Comparison of ENCODE assay signal across 21 cellular contexts in the genomic region with DNA sequence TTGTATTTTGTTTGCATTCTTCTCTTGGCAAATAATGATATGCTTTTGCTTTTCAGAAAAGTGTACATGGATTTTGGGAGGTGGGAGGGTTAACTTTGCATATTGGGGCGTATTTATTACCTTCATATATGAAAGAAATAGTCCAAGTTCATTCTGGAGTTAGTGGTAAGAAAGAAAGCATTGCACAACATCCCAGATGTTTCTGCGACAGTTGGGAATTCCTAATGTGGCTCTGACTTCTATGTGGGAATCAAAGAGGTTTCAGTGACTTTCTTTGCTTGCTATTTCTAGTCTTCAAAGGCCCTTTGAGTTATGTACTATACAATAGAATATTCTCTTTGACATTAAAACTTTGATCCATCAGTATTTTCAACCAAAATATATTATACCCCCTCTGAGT.
DNase-seq lines count a peak whose midpoint lies in the region; ATAC-seq and TF ChIP-seq lines count a peak whose summit lies in the region.
"Had no signal": no experiment of that assay in that cellular context is flagged by ENCODE, and none has a peak within 500 bp of the region (broad histone marks: within the 10 kb centered on the region; RNA-seq: fewer than 3 reads in every experiment).

No MANE protein-coding gene starts in this region.

- in situ Hi-C loops in IMR-90 (cut with MboI; ENCODE audit: low sequenced_read_pairs): no loop called here

- H3K4me1 ChIP-seq in IMR-90 (ENCODE audit: control insufficient read depth, insufficient read depth, low read length): no peaks in the 10 kb centered on the region
- peaks cover 0 to 2% of the 10 kb centered on the region in 2 donors for H3K4me1 ChIP-seq in neuronal stem cell (ENCODE audit: control insufficient read depth in 2 of 2, insufficient read depth in 1 of 2, low read depth in 1 of 2, low read length in 2 of 2)
- H3K4me1 ChIP-seq: A549; BLaER1 treated with 17β-estradiol and CSF1 and Interleukin-3, amounts not matched to agents 10 nM and 100 nM; Peyer's patch; SJSA1 had no signal

- H2AK5ac ChIP-seq in IMR-90 (ENCODE audit: low read depth, low read length): no peak overlapping the region
- H2AK5ac ChIP-seq in neuronal stem cell (ENCODE audit: low read depth, low read length): no peak overlapping the region

- H3K4me2 ChIP-seq in IMR-90 (ENCODE audit: low read depth, low read length) (no peak overlapping the region), neuronal stem cell (ENCODE audit: insufficient read depth, low read length, poor library complexity, severe bottlenecking) (no peak overlapping the region)
- H3K4me2 ChIP-seq: A549; BLaER1 treated with 17β-estradiol and CSF1 and Interleukin-3, amounts not matched to agents 10 nM and 100 nM had no signal

- H3K56ac ChIP-seq in IMR-90 (ENCODE audit: extremely low read depth, insufficient read depth, low read length): no peak overlapping the region

- H3K9ac ChIP-seq in IMR-90 (ENCODE audit: low read depth, low read length) (no peak overlapping the region), neuronal stem cell (ENCODE audit: low read depth, low read length, poor library complexity) (no peak overlapping the region)
- H3K9ac ChIP-seq: BLaER1 treated with 17β-estradiol and CSF1 and Interleukin-3, amounts not matched to agents 10 nM and 100 nM had no signal

- H3K23ac ChIP-seq in IMR-90 (ENCODE audit: low read depth, low read length) (no peak overlapping the region), neuronal stem cell (ENCODE audit: low read depth, low read length, poor library complexity) (no peak overlapping the region)

- ATAC-seq in IMR-90 (ENCODE audit: low read depth): no peak
- ATAC-seq: A549; CD8-positive, alpha-beta T cell had no signal

- no peak overlapping the region for H2AFZ ChIP-seq in IMR-90 (replicated peaks; ENCODE audit: low read length, poor library complexity)
- no peak overlapping the region for H2AFZ ChIP-seq in neuronal stem cell (ENCODE audit: low read length)

- dilution Hi-C loops in IMR-90 (cut with HindIII; ENCODE audit: low sequenced_read_pairs, unreplicated experiment): no loop called here

- no peak overlapping the region for H4K5ac ChIP-seq in IMR-90 (ENCODE audit: low read depth, low read length)

- no peak overlapping the region for H2BK15ac ChIP-seq in IMR-90 (ENCODE audit: low read depth, low read length)
- H2BK15ac ChIP-seq in neuronal stem cell (ENCODE audit: low read length): no peak overlapping the region

- H2BK120ac ChIP-seq in IMR-90 (ENCODE audit: low read depth, low read length) (no peak overlapping the region), neuronal stem cell (ENCODE audit: low read depth, low read length) (no peak overlapping the region)

- CTCF ChIA-PET in IMR-90 (lab: Yijun Ruan, JAX): no interaction called here

- H3K9me1 ChIP-seq in IMR-90 (ENCODE audit: insufficient read depth, low read length): no peaks in the 10 kb centered on the region

- no peak for TF ChIP-seq RAD21 in IMR-90 (IDR thresholded peaks at IDR 0.05; ENCODE audit: low read length)

- BruUV-seq in IMR-90 (replicated peaks; lab: Mats Ljungman, UMichigan): no TSS peak

- peak; percentile 0 for DNase-seq in AG10803 (ENCODE audit: low read depth)
- no peak for DNase-seq in IMR-90
- peak; percentile 2 for DNase-seq in epithelial cell of esophagus (ENCODE audit: low read depth)
- DNase-seq in iris pigment epithelial cell (ENCODE audit: low read depth): peak; percentile 1
- DNase-seq in neuronal stem cell (ENCODE audit: low spot score): no peak
- no peak for DNase-seq in DMS153 (lab: John Stamatoyannopoulos, UW)
- no peak for DNase-seq in posterior vena cava (ENCODE audit: low spot score)
- DNase-seq: Calu3; CD8-positive, alpha-beta T cell; DMS79 treated with DMSO at 0.1 percent for 48 hours; HFFc6; Karpas-422; NCI-H1092 treated with DMSO at 0.1 percent for 48 hours; NCI-H146; NCI-H2029 treated with DMSO at 0.1 percent for 48 hours; NCI-H2171; NCI-H526 treated with DMSO at 0.1 percent for 48 hours; Peyer's patch had no signal

- H2BK5ac ChIP-seq in IMR-90 (ENCODE audit: low read depth, low read length, poor library complexity, severe bottlenecking): no peak overlapping the region
- H2BK5ac ChIP-seq in neuronal stem cell (ENCODE audit: low read length): no peak overlapping the region

- no peak overlapping the region for H2BK20ac ChIP-seq in IMR-90 (ENCODE audit: low read depth, low read length)

- no peaks in the 10 kb centered on the region for H3K9me3 ChIP-seq in IMR-90 (ENCODE audit: control insufficient read depth, insufficient read depth, low read length)
- no peaks in the 10 kb centered on the region for H3K9me3 ChIP-seq in neuronal stem cell (replicated peaks in 1 of 2; ENCODE audit: control insufficient read depth in 2 of 2, insufficient read depth in 1 of 2, low read depth in 1 of 2, low read length in 2 of 2)
- H3K9me3 ChIP-seq: A549; BLaER1 treated with 17β-estradiol and CSF1 and Interleukin-3, amounts not matched to agents 10 nM and 100 nM; Peyer's patch; SJSA1 had no signal

- no peak overlapping the region for H2AK9ac ChIP-seq in IMR-90 (replicated peaks; ENCODE audit: low read depth, low read length, poor library complexity)

- H3K27ac ChIP-seq in IMR-90 (ENCODE audit: insufficient read depth, low read length) (no peak overlapping the region), neuronal stem cell (replicated peaks; ENCODE audit: low read length) (no peak overlapping the region)
- H3K27ac ChIP-seq: A549; BLaER1 treated with 17β-estradiol and CSF1 and Interleukin-3, amounts not matched to agents 10 nM and 100 nM; Peyer's patch; SJSA1 had no signal

- no peak overlapping the region for H2BK12ac ChIP-seq in neuronal stem cell (ENCODE audit: low read length)

- H3K14ac ChIP-seq in IMR-90 (replicated peaks; ENCODE audit: low read depth, low read length) (no peak overlapping the region), neuronal stem cell (ENCODE audit: low read length) (no peak overlapping the region)

- no peak for TF ChIP-seq POLR2A in IMR-90 (IDR thresholded peaks at IDR 0.05; ENCODE audit: low read depth, low read length)

- H3K79me1 ChIP-seq in IMR-90 (ENCODE audit: low read depth in 1 of 2, low read length in 2 of 2): no peaks in the 10 kb centered on the region
- H3K79me1 ChIP-seq in neuronal stem cell (ENCODE audit: low read depth, low read length): no peaks in the 10 kb centered on the region

- no peak overlapping the region for H4K8ac ChIP-seq in IMR-90 (ENCODE audit: low read depth in 2 of 2, low read length in 2 of 2)
- H4K8ac ChIP-seq in neuronal stem cell (ENCODE audit: low read depth, low read length): no peak overlapping the region

- H4K20me1 ChIP-seq in IMR-90 (ENCODE audit: insufficient read depth, low read length): no peaks in the 10 kb centered on the region
- H4K20me1 ChIP-seq: BLaER1 treated with 17β-estradiol and CSF1 and Interleukin-3, amounts not matched to agents 10 nM and 100 nM had no signal

- intact Hi-C loops in IMR-90 (cut with micrococcal nuclease): no loop called here
- intact Hi-C loops in posterior vena cava (cut with DNase I): no loop called here

- H4K91ac ChIP-seq in IMR-90 (ENCODE audit: insufficient read depth, low read depth, low read length) (no peak overlapping the region), neuronal stem cell (ENCODE audit: low read depth, low read length, poor library complexity) (no peak overlapping the region)

- H3K36me3 ChIP-seq in IMR-90 (ENCODE audit: control insufficient read depth, insufficient read depth, low read length) (no peaks in the 10 kb centered on the region), neuronal stem cell (replicated peaks in 1 of 2; ENCODE audit: control insufficient read depth in 2 of 2, insufficient read depth in 2 of 2, low read length in 2 of 2) (no peaks in the 10 kb centered on the region)
- H3K36me3 ChIP-seq: BLaER1 treated with 17β-estradiol and CSF1 and Interleukin-3, amounts not matched to agents 10 nM and 100 nM; Peyer's patch; SJSA1 had no signal

- TF ChIP-seq CTCF in AG10803 (conservative IDR thresholded peaks at IDR 0.05; ENCODE audit: low read length) (no peak), IMR-90 (conservative IDR thresholded peaks at IDR 0.05; ENCODE audit: low read depth, low read length) (no peak), epithelial cell of esophagus (IDR thresholded peaks at IDR 0.05; ENCODE audit: insufficient read depth, low read depth, low read length, missing control alignments) (no peak)

- POLR2A ChIA-PET in IMR-90 (lab: Charles Lee; ENCODE audit: unreplicated experiment): no interaction called here

- H3K4ac ChIP-seq in IMR-90 (ENCODE audit: low read depth, low read length) (no peak overlapping the region), neuronal stem cell (ENCODE audit: low read length) (no peak overlapping the region)

- H3K4me3 ChIP-seq in AG10803 (ENCODE audit: low read length) (no peak overlapping the region), IMR-90 (ENCODE audit: insufficient read depth, low read depth, low read length) (no peak overlapping the region), epithelial cell of esophagus (ENCODE audit: low read length) (no peak overlapping the region), neuronal stem cell (ENCODE audit: low read length in 2 of 2) (no peak overlapping the region)
- H3K4me3 ChIP-seq: A549; BLaER1 treated with 17β-estradiol and CSF1 and Interleukin-3, amounts not matched to agents 10 nM and 100 nM; Peyer's patch; SJSA1 had no signal

- no peak overlapping the region for H3K18ac ChIP-seq in IMR-90 (ENCODE audit: low read depth, low read length)
- H3K18ac ChIP-seq in neuronal stem cell (ENCODE audit: low read length): no peak overlapping the region

- WGBS in IMR-90 (ENCODE audit: extremely low coverage in 2 of 2, insufficient read length in 1 of 2), 2 experiments: no CpG with 5 or more reads among the region's 2 CpGs
- no CpG with 5 or more reads among the region's 2 CpGs for WGBS in neuronal stem cell (ENCODE audit: extremely low coverage in 2 of 2, insufficient read length in 2 of 2, insufficient replicate concordance in 1 of 2), 2 donors

- H3K27me3 ChIP-seq in IMR-90 (ENCODE audit: control insufficient read depth, insufficient read depth, low read length) (no peaks in the 10 kb centered on the region), neuronal stem cell (ENCODE audit: control insufficient read depth in 3 of 3, insufficient read depth in 3 of 3, low read depth in 1 of 3, low read length in 3 of 3) (no peaks in the 10 kb centered on the region)
- H3K27me3 ChIP-seq: BLaER1 treated with 17β-estradiol and CSF1 and Interleukin-3, amounts not matched to agents 10 nM and 100 nM; Peyer's patch; SJSA1 had no signal

TF ChIP-seq in IMR-90, 13 proteins besides CTCF, POLR2A, EP300 and RAD21:
- peak; percentile 40; the same call in 1 of the 2 replicates for TF ChIP-seq CEBPB (IDR thresholded peaks at IDR 0.05; ENCODE audit: low read depth, low read length)
- TF ChIP-seq NFE2L2 (IDR thresholded peaks at IDR 0.05; ENCODE audit: low read depth, low read length): no peak

Comparison
In these comparisons a context has a peak if more than half of its experiments do, and no peak if none do; other contexts are left out.
1. DNase-seq: peak in AG10803 (single experiment), epithelial cell of esophagus (single experiment) and iris pigment epithelial cell (single experiment); none in IMR-90 (single experiment), neuronal stem cell (single experiment), DMS153 (single experiment) and posterior vena cava (single experiment).